In the genomic region with DNA sequence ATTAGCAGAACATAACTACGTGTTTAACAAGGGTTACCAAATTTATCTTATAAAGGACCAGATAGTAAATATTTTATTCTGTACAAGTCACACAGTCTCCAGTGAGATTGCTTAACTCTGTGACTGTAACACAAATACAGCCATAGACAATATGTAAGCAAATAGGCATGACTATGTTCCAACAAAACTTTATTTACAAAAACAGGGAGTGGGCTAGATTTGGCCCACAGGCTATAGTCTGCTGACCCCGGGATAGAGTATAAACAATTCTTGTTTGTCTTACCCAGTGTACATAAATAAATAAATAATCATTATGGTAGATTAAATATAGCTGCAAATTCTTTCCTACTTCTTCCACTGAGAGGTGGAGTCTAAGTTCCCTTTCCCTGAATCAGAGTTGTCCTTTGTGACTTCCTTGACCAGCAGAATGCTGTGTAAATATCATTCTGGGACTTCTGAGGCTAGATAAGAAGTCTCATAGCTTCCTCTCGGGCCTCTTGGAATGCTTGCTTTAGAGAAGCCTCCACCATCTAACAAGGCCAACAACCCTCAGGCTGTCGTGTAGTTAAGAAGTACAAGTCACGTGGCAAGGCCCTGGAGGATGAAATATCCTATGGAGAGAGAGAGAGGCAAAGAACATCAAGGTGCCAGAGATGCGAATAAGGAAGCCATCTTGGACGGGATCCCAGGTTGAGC, we compare ENCODE assay signal across 1 cellular context.
TF ChIP-seq lines count a peak whose summit lies in the region.

No MANE protein-coding gene starts in this region.

TF ChIP-seq in H1, 55 proteins besides CTCF, POLR2A, EP300 and RAD21:
- no peak for TF ChIP-seq SIN3A (conservative IDR thresholded peaks at IDR 0.05 in 1 of 2, IDR thresholded peaks at IDR 0.05 in 1 of 2; ENCODE audit: low read depth in 1 of 2, low read length in 2 of 2)
- no peak for TF ChIP-seq KDM4A (IDR thresholded peaks at IDR 0.05; ENCODE audit: low read depth, low read length, severe bottlenecking)
- no peak for TF ChIP-seq CTBP2 (IDR thresholded peaks at IDR 0.05; ENCODE audit: borderline replicate concordance, insufficient read depth, insufficient read length, low read length)
- TF ChIP-seq JUN (IDR thresholded peaks at IDR 0.05; ENCODE audit: low read depth, low read length): no peak
- TF ChIP-seq BACH1 (IDR thresholded peaks at IDR 0.05; ENCODE audit: low read length): no peak
- TF ChIP-seq MAFK (IDR thresholded peaks at IDR 0.05; ENCODE audit: low read depth, low read length): no peak
- no peak for TF ChIP-seq CHD1 (IDR thresholded peaks at IDR 0.05; ENCODE audit: low read depth, low read length)
- no peak for TF ChIP-seq MAX (IDR thresholded peaks at IDR 0.05)
- TF ChIP-seq CBX5 (IDR thresholded peaks at IDR 0.05; ENCODE audit: low read depth, low read length): no peak
- no peak for TF ChIP-seq SIRT6 (IDR thresholded peaks at IDR 0.05; ENCODE audit: low read length)
- no peak for TF ChIP-seq ASH2L (IDR thresholded peaks at IDR 0.05; ENCODE audit: low read length)
- TF ChIP-seq, protein P1, sequence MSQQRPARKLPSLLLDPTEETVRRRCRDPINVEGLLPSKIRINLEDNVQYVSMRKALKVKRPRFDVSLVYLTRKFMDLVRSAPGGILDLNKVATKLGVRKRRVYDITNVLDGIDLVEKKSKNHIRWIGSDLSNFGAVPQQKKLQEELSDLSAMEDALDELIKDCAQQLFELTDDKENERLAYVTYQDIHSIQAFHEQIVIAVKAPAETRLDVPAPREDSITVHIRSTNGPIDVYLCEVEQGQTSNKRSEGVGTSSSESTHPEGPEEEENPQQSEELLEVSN (IDR thresholded peaks at IDR 0.05): no peak
- TF ChIP-seq, protein P2, sequence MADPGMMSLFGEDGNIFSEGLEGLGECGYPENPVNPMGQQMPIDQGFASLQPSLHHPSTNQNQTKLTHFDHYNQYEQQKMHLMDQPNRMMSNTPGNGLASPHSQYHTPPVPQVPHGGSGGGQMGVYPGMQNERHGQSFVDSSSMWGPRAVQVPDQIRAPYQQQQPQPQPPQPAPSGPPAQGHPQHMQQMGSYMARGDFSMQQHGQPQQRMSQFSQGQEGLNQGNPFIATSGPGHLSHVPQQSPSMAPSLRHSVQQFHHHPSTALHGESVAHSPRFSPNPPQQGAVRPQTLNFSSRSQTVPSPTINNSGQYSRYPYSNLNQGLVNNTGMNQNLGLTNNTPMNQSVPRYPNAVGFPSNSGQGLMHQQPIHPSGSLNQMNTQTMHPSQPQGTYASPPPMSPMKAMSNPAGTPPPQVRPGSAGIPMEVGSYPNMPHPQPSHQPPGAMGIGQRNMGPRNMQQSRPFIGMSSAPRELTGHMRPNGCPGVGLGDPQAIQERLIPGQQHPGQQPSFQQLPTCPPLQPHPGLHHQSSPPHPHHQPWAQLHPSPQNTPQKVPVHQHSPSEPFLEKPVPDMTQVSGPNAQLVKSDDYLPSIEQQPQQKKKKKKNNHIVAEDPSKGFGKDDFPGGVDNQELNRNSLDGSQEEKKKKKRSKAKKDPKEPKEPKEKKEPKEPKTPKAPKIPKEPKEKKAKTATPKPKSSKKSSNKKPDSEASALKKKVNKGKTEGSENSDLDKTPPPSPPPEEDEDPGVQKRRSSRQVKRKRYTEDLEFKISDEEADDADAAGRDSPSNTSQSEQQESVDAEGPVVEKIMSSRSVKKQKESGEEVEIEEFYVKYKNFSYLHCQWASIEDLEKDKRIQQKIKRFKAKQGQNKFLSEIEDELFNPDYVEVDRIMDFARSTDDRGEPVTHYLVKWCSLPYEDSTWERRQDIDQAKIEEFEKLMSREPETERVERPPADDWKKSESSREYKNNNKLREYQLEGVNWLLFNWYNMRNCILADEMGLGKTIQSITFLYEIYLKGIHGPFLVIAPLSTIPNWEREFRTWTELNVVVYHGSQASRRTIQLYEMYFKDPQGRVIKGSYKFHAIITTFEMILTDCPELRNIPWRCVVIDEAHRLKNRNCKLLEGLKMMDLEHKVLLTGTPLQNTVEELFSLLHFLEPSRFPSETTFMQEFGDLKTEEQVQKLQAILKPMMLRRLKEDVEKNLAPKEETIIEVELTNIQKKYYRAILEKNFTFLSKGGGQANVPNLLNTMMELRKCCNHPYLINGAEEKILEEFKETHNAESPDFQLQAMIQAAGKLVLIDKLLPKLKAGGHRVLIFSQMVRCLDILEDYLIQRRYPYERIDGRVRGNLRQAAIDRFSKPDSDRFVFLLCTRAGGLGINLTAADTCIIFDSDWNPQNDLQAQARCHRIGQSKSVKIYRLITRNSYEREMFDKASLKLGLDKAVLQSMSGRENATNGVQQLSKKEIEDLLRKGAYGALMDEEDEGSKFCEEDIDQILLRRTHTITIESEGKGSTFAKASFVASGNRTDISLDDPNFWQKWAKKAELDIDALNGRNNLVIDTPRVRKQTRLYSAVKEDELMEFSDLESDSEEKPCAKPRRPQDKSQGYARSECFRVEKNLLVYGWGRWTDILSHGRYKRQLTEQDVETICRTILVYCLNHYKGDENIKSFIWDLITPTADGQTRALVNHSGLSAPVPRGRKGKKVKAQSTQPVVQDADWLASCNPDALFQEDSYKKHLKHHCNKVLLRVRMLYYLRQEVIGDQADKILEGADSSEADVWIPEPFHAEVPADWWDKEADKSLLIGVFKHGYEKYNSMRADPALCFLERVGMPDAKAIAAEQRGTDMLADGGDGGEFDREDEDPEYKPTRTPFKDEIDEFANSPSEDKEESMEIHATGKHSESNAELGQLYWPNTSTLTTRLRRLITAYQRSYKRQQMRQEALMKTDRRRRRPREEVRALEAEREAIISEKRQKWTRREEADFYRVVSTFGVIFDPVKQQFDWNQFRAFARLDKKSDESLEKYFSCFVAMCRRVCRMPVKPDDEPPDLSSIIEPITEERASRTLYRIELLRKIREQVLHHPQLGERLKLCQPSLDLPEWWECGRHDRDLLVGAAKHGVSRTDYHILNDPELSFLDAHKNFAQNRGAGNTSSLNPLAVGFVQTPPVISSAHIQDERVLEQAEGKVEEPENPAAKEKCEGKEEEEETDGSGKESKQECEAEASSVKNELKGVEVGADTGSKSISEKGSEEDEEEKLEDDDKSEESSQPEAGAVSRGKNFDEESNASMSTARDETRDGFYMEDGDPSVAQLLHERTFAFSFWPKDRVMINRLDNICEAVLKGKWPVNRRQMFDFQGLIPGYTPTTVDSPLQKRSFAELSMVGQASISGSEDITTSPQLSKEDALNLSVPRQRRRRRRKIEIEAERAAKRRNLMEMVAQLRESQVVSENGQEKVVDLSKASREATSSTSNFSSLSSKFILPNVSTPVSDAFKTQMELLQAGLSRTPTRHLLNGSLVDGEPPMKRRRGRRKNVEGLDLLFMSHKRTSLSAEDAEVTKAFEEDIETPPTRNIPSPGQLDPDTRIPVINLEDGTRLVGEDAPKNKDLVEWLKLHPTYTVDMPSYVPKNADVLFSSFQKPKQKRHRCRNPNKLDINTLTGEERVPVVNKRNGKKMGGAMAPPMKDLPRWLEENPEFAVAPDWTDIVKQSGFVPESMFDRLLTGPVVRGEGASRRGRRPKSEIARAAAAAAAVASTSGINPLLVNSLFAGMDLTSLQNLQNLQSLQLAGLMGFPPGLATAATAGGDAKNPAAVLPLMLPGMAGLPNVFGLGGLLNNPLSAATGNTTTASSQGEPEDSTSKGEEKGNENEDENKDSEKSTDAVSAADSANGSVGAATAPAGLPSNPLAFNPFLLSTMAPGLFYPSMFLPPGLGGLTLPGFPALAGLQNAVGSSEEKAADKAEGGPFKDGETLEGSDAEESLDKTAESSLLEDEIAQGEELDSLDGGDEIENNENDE (IDR thresholded peaks at IDR 0.05; ENCODE audit: insufficient replicate concordance, low read length): no peak
- no peak for TF ChIP-seq KDM1A (IDR thresholded peaks at IDR 0.05; ENCODE audit: borderline replicate concordance, low read length)
- no peak for TF ChIP-seq ATF2 (IDR thresholded peaks at IDR 0.05; ENCODE audit: low read length)
- no peak for TF ChIP-seq BRCA1 (IDR thresholded peaks at IDR 0.05; ENCODE audit: low read depth, low read length)
- no peak for TF ChIP-seq TCF12 (IDR thresholded peaks at IDR 0.05; ENCODE audit: low read depth, low read length)
